Comparison of ENCODE assay signal across 12 cellular contexts in the genomic region with DNA sequence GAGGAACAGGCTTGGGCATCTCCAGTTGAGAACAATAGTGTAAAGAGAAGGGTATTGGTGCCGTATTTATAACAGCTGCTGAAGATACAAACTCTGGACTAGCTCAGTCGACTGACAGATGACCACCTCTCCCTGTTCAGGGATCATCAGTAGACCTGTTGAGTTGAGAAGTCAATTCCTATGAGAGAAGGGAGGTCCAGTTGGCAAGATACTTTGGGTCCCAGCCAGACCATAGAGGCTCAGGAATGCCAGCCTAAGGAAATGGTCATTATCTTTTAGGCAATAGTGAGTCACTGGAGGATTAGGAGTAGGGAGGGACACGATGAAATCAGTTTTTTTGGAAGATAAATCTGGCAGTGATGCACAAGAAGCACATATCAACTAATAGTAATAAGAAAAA.
DNase-seq lines count a peak whose midpoint lies in the region; ATAC-seq and TF ChIP-seq lines count a peak whose summit lies in the region.
"Had no signal": no experiment of that assay in that cellular context is flagged by ENCODE, and none has a peak within 500 bp of the region (broad histone marks: within the 10 kb centered on the region; RNA-seq: fewer than 3 reads in every experiment).

No MANE protein-coding gene starts in this region.

- no peaks in the 10 kb centered on the region for H3K9me3 ChIP-seq in neural progenitor cell (ENCODE audit: low read depth)
- H3K9me3 ChIP-seq: A549, tibial nerve had no signal

- DNase-seq in Right ventricle myocardium superior (no peak), cardiac septum (ENCODE audit: low spot score) (no peak), glomerular visceral epithelial cell (ENCODE audit: extremely low spot score) (peak; percentile 44), coronary artery (ENCODE audit: low spot score) (no peak), osteocyte (ENCODE audit: extremely low spot score, unreplicated experiment) (no peak), neural progenitor cell (ENCODE audit: low spot score) (no peak)
- DNase-seq in activated naive CD4-positive, alpha-beta T cell treated with anti-CD3 and anti-CD28 coated beads, Interleukin-2, amount 50 U/mL, for 72 hours (ENCODE audit: low spot score in 2 of 2): no peak
- DNase-seq: NCI-H187; stimulated activated CD4-positive, alpha-beta T cell treated with anti-CD3 and anti-CD28 coated beads, Interleukin-15, amount 100 ng/mL, for 24 hours had no signal

- no peak overlapping the region for H2AFZ ChIP-seq in neural progenitor cell (replicated peaks)

- peaks cover 0 to 4% of the 10 kb centered on the region in 2 donors for H3K9me3 Mint-ChIP-seq in activated naive CD4-positive, alpha-beta T cell treated with anti-CD3 and anti-CD28 coated beads, Interleukin-2, amount 50 U/mL, for 72 hours
- H3K9me3 Mint-ChIP-seq in osteocyte (ENCODE audit: unreplicated experiment) (no peaks in the 10 kb centered on the region), neural progenitor cell (no peaks in the 10 kb centered on the region)

- no peaks in the 10 kb centered on the region for H3K79me2 ChIP-seq in neural progenitor cell (ENCODE audit: low read depth)

- H3K4me1 Mint-ChIP-seq in osteocyte (ENCODE audit: unreplicated experiment) (peaks cover 2% of the 10 kb centered on the region), neural progenitor cell (peaks cover 23% of the 10 kb centered on the region)

- no peak overlapping the region for H3K4me3 ChIP-seq in coronary artery
- no peak overlapping the region for H3K4me3 ChIP-seq in neural progenitor cell
- H3K4me3 ChIP-seq: A549, tibial nerve had no signal

- H3K27me3 Mint-ChIP-seq in osteocyte (ENCODE audit: unreplicated experiment) (no peaks in the 10 kb centered on the region), neural progenitor cell (ENCODE audit: insufficient read depth, low read depth) (no peaks in the 10 kb centered on the region)

- H3K4me2 ChIP-seq in neural progenitor cell: no peak overlapping the region
- H3K4me2 ChIP-seq: A549 had no signal

- no peaks in the 10 kb centered on the region for H3K27me3 ChIP-seq in neural progenitor cell
- H3K27me3 ChIP-seq: tibial nerve had no signal

- intact Hi-C loops in Right ventricle myocardium superior (cut with DNase I): no loop called here
- intact Hi-C loops in cardiac septum (cut with DNase I): no loop called here

- TF ChIP-seq CTCF in coronary artery (IDR thresholded peaks at IDR 0.05): no peak
- no peak for TF ChIP-seq CTCF in osteocyte (IDR thresholded peaks at IDR 0.05)
- no peak for TF ChIP-seq CTCF in neural progenitor cell (IDR thresholded peaks at IDR 0.05)

- no peak overlapping the region for H3K27ac Mint-ChIP-seq in activated naive CD4-positive, alpha-beta T cell treated with anti-CD3 and anti-CD28 coated beads, Interleukin-2, amount 50 U/mL, for 72 hours
- H3K27ac Mint-ChIP-seq in osteocyte (ENCODE audit: unreplicated experiment): no peak overlapping the region
- no peak overlapping the region for H3K27ac Mint-ChIP-seq in neural progenitor cell

- H3K4me3 Mint-ChIP-seq in osteocyte (ENCODE audit: unreplicated experiment): no peak overlapping the region
- no peak overlapping the region for H3K4me3 Mint-ChIP-seq in neural progenitor cell

- no peaks in the 10 kb centered on the region for H3K36me3 Mint-ChIP-seq in activated naive CD4-positive, alpha-beta T cell treated with anti-CD3 and anti-CD28 coated beads, Interleukin-2, amount 50 U/mL, for 72 hours
- no peaks in the 10 kb centered on the region for H3K36me3 Mint-ChIP-seq in osteocyte (ENCODE audit: unreplicated experiment)
- no peaks in the 10 kb centered on the region for H3K36me3 Mint-ChIP-seq in neural progenitor cell

- H3K4me1 ChIP-seq in neural progenitor cell: peaks cover 26% of the 10 kb centered on the region
- H3K4me1 ChIP-seq: A549 had no signal

- H3F3A ChIP-seq in neural progenitor cell (ENCODE audit: low read depth): no peaks in the 10 kb centered on the region

- H3K36me3 ChIP-seq in neural progenitor cell: no peaks in the 10 kb centered on the region
- H3K36me3 ChIP-seq: tibial nerve had no signal

- H3K27ac ChIP-seq in angular gyrus (ENCODE audit: low read depth, low read length): peak overlapping the region; percentile 96
- H3K27ac ChIP-seq in coronary artery: no peak overlapping the region
- H3K27ac ChIP-seq in neural progenitor cell: no peak overlapping the region
- H3K27ac ChIP-seq: A549 had no signal

- no peaks in the 10 kb centered on the region for H4K20me1 ChIP-seq in neural progenitor cell (ENCODE audit: low read depth)

- H3K9ac ChIP-seq in neural progenitor cell: no peak overlapping the region

- ATAC-seq in Right ventricle myocardium superior (ENCODE audit: poor library complexity): peak; percentile 72
- no peak for ATAC-seq in activated naive CD4-positive, alpha-beta T cell treated with anti-CD3 and anti-CD28 coated beads, Interleukin-2, amount 50 U/mL, for 72 hours
- ATAC-seq: A549 had no signal
